Comparison of ENCODE assay signal across 1 cellular context in the genomic region with DNA sequence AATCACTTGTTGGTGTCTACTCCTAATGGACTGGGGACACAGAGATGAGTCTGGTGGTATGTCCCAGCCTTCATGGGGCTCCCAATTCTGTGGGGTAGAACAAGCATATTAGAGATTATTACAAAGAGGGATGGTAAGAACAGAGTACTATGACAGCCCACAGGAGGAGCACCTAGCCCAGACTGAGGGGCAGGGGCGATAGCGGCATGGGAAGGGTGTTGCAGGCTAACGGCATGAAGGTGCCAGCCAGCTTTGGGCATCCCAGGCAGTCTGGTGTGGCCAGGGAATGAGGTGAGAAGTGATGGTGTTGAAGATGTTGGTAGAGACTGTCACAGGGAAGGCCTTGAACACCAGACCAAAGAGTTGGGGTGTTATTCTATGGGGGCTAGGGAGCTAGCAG.
TF ChIP-seq lines count a peak whose summit lies in the region.

No MANE protein-coding gene starts in this region.

TF ChIP-seq in SK-N-SH treated with all-trans-retinoic acid at 6 μM for 48 hours, 23 proteins besides CTCF, POLR2A, EP300 and RAD21 (continued from another document):
- TF ChIP-seq, protein P1, sequence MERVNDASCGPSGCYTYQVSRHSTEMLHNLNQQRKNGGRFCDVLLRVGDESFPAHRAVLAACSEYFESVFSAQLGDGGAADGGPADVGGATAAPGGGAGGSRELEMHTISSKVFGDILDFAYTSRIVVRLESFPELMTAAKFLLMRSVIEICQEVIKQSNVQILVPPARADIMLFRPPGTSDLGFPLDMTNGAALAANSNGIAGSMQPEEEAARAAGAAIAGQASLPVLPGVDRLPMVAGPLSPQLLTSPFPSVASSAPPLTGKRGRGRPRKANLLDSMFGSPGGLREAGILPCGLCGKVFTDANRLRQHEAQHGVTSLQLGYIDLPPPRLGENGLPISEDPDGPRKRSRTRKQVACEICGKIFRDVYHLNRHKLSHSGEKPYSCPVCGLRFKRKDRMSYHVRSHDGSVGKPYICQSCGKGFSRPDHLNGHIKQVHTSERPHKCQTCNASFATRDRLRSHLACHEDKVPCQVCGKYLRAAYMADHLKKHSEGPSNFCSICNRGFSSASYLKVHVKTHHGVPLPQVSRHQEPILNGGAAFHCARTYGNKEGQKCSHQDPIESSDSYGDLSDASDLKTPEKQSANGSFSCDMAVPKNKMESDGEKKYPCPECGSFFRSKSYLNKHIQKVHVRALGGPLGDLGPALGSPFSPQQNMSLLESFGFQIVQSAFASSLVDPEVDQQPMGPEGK (CRISPR knock-in tag; IDR thresholded peaks at IDR 0.05; ENCODE audit: borderline replicate concordance) = no peak
- TF ChIP-seq, protein P2, sequence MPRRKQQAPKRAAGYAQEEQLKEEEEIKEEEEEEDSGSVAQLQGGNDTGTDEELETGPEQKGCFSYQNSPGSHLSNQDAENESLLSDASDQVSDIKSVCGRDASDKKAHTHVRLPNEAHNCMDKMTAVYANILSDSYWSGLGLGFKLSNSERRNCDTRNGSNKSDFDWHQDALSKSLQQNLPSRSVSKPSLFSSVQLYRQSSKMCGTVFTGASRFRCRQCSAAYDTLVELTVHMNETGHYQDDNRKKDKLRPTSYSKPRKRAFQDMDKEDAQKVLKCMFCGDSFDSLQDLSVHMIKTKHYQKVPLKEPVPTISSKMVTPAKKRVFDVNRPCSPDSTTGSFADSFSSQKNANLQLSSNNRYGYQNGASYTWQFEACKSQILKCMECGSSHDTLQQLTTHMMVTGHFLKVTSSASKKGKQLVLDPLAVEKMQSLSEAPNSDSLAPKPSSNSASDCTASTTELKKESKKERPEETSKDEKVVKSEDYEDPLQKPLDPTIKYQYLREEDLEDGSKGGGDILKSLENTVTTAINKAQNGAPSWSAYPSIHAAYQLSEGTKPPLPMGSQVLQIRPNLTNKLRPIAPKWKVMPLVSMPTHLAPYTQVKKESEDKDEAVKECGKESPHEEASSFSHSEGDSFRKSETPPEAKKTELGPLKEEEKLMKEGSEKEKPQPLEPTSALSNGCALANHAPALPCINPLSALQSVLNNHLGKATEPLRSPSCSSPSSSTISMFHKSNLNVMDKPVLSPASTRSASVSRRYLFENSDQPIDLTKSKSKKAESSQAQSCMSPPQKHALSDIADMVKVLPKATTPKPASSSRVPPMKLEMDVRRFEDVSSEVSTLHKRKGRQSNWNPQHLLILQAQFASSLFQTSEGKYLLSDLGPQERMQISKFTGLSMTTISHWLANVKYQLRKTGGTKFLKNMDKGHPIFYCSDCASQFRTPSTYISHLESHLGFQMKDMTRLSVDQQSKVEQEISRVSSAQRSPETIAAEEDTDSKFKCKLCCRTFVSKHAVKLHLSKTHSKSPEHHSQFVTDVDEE (CRISPR knock-in tag; IDR thresholded peaks at IDR 0.05) = no peak
- no peak for TF ChIP-seq ZC3H10 (CRISPR knock-in tag; IDR thresholded peaks at IDR 0.05)
- TF ChIP-seq TCF4 (CRISPR knock-in tag; IDR thresholded peaks at IDR 0.05; ENCODE audit: borderline replicate concordance) = no peak
